ENCODE assay signal across 2 cellular contexts in genomic region chr6:33840064-33840926, GRCh38.
TF ChIP-seq lines count a peak whose summit lies in the region.

No MANE protein-coding gene starts in this region.

TF ChIP-seq in K562, 482 proteins besides CTCF, POLR2A, EP300 and RAD21 (continued from another document and continues in another):
- TF ChIP-seq GMEB1 (CRISPR knock-in tag; IDR thresholded peaks at IDR 0.05) (0 out of 2 replicates have a peak, but pooled peaks have one; percentile 27), EP400 (IDR thresholded peaks at IDR 0.05) (peak; percentile 87), CREM (IDR thresholded peaks at IDR 0.05; ENCODE audit: low read depth) (peak; percentile 83), THRB (CRISPR knock-in tag; conservative IDR thresholded peaks at IDR 0.05) (peak; percentile 83; the same call in 1 of the 2 replicates), MAFF (IDR thresholded peaks at IDR 0.05; ENCODE audit: low read length) (peak; percentile 100), GATA2 (CRISPR knock-in tag; IDR thresholded peaks at IDR 0.05) (peak; percentile 82), KAT2B (IDR thresholded peaks at IDR 0.05; ENCODE audit: low read depth, low read length) (no peak), NCOA1 (IDR thresholded peaks at IDR 0.05; ENCODE audit: low read depth) (peak; percentile 62; the same call in 1 of the 2 replicates), ARID3B (CRISPR knock-in tag; IDR thresholded peaks at IDR 0.05; ENCODE audit: borderline replicate concordance) (peak; percentile 38; the same call in 1 of the 2 replicates), FOXP1 (CRISPR knock-in tag; IDR thresholded peaks at IDR 0.05) (peak; percentile 59; the same call in 1 of the 2 replicates), NUFIP1 (IDR thresholded peaks at IDR 0.05; ENCODE audit: partially characterized antibody) (peak; percentile 88), CXXC5 (CRISPR knock-in tag; IDR thresholded peaks at IDR 0.05) (peak; percentile 73), NEUROD1 (IDR thresholded peaks at IDR 0.05; ENCODE audit: borderline replicate concordance, low read depth, low read length, partially characterized antibody) (peak; percentile 76), TCFL5 (CRISPR knock-in tag; conservative IDR thresholded peaks at IDR 0.05) (no peak), JUND (IDR thresholded peaks at IDR 0.05; ENCODE audit: borderline replicate concordance, low read depth, low read length) (peak; percentile 98), JUND (tag; IDR thresholded peaks at IDR 0.05; ENCODE audit: borderline replicate concordance, low read depth, low read length) (peak; percentile 98), DDX20 (tag; IDR thresholded peaks at IDR 0.05; ENCODE audit: low read depth) (0 out of 2 replicates have a peak, but pooled peaks have one; percentile 27), PTRF (tag; IDR thresholded peaks at IDR 0.05) (no peak), YY1 (IDR thresholded peaks at IDR 0.05; ENCODE audit: borderline replicate concordance in 1 of 3, control insufficient read depth in 1 of 3, extremely low read depth in 1 of 3, insufficient read depth in 3 of 3, insufficient read length in 1 of 3, insufficient replicate concordance in 2 of 3, low read depth in 1 of 3, low read length in 2 of 3) (peak in 1 of 3 experiments; percentile 5), PRMT5 (CRISPR knock-in tag; IDR thresholded peaks at IDR 0.05) (no peak), MIER1 (IDR thresholded peaks at IDR 0.05; ENCODE audit: low read depth) (peak; percentile 74), ESRRA (IDR thresholded peaks at IDR 0.05; ENCODE audit: borderline replicate concordance, low read depth) (peak; percentile 11; the same call in 1 of the 2 replicates), ASH1L (IDR thresholded peaks at IDR 0.05; ENCODE audit: borderline replicate concordance, low read depth, partially characterized antibody) (peak; percentile 41), IFI16 (CRISPR knock-in tag; IDR thresholded peaks at IDR 0.05) (no peak)
- TF ChIP-seq, protein P1, sequence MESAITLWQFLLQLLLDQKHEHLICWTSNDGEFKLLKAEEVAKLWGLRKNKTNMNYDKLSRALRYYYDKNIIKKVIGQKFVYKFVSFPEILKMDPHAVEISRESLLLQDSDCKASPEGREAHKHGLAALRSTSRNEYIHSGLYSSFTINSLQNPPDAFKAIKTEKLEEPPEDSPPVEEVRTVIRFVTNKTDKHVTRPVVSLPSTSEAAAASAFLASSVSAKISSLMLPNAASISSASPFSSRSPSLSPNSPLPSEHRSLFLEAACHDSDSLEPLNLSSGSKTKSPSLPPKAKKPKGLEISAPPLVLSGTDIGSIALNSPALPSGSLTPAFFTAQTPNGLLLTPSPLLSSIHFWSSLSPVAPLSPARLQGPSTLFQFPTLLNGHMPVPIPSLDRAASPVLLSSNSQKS (CRISPR knock-in tag; IDR thresholded peaks at IDR 0.05): no peak
- TF ChIP-seq, protein P2, sequence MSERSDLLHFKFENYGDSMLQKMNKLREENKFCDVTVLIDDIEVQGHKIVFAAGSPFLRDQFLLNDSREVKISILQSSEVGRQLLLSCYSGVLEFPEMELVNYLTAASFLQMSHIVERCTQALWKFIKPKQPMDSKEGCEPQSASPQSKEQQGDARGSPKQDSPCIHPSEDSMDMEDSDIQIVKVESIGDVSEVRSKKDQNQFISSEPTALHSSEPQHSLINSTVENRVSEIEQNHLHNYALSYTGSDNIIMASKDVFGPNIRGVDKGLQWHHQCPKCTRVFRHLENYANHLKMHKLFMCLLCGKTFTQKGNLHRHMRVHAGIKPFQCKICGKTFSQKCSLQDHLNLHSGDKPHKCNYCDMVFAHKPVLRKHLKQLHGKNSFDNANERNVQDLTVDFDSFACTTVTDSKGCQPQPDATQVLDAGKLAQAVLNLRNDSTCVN (CRISPR knock-in tag; IDR thresholded peaks at IDR 0.05): 0 out of 2 replicates have a peak, but pooled peaks have one; percentile 18

TF ChIP-seq in HepG2, 621 proteins besides CTCF, POLR2A, EP300 and RAD21 (continued from another document and continues in another):
- TF ChIP-seq E2F1 (CRISPR knock-in tag; IDR thresholded peaks at IDR 0.05): no peak
- no peak for TF ChIP-seq ZNF543 (CRISPR knock-in tag; IDR thresholded peaks at IDR 0.05)
- TF ChIP-seq CREB3 (CRISPR knock-in tag; IDR thresholded peaks at IDR 0.05): no peak
- TF ChIP-seq MIER3 (CRISPR knock-in tag; IDR thresholded peaks at IDR 0.05; ENCODE audit: borderline replicate concordance): peak; percentile 77; the same call in 1 of the 2 replicates
- TF ChIP-seq ZNF142 (CRISPR knock-in tag; IDR thresholded peaks at IDR 0.05): no peak
- TF ChIP-seq RFXAP (CRISPR knock-in tag; IDR thresholded peaks at IDR 0.05; ENCODE audit: borderline replicate concordance): no peak
- peak; percentile 72 for TF ChIP-seq ATF1 (CRISPR knock-in tag; IDR thresholded peaks at IDR 0.05)
- no peak for TF ChIP-seq SETDB1 (CRISPR knock-in tag; IDR thresholded peaks at IDR 0.05; ENCODE audit: borderline replicate concordance)
- TF ChIP-seq JUN (CRISPR knock-in tag; IDR thresholded peaks at IDR 0.05): peak; percentile 85; the same call in 1 of the 2 replicates
- TF ChIP-seq, protein P3, sequence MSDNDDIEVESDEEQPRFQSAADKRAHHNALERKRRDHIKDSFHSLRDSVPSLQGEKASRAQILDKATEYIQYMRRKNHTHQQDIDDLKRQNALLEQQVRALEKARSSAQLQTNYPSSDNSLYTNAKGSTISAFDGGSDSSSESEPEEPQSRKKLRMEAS (IDR thresholded peaks at IDR 0.05): peak; percentile 67
- TF ChIP-seq, protein P4, sequence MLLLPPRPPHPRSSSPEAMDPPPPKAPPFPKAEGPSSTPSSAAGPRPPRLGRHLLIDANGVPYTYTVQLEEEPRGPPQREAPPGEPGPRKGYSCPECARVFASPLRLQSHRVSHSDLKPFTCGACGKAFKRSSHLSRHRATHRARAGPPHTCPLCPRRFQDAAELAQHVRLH (CRISPR knock-in tag; IDR thresholded peaks at IDR 0.05; ENCODE audit: borderline replicate concordance, low read depth): 0 out of 2 replicates have a peak, but pooled peaks have one; percentile 20
- TF ChIP-seq ZKSCAN8 (CRISPR knock-in tag; IDR thresholded peaks at IDR 0.05; ENCODE audit: borderline replicate concordance): peak; percentile 71; the same call in 1 of the 2 replicates
- no peak for TF ChIP-seq FOXA1 (IDR thresholded peaks at IDR 0.05)
- TF ChIP-seq FOXA1 (CRISPR knock-in tag; IDR thresholded peaks at IDR 0.05): peak; percentile 78
- peak; percentile 73 for TF ChIP-seq THAP11 (CRISPR knock-in tag; IDR thresholded peaks at IDR 0.05)
- no peak for TF ChIP-seq FLYWCH1 (CRISPR knock-in tag; IDR thresholded peaks at IDR 0.05)
- 0 out of 2 replicates have a peak, but pooled peaks have one; percentile 43 for TF ChIP-seq ZNF333 (CRISPR knock-in tag; IDR thresholded peaks at IDR 0.05; ENCODE audit: borderline replicate concordance)
- peak; percentile 28; the same call in 1 of the 2 replicates for TF ChIP-seq ZFP91 (CRISPR knock-in tag; IDR thresholded peaks at IDR 0.05; ENCODE audit: borderline replicate concordance)
- TF ChIP-seq ZNF7 (CRISPR knock-in tag; IDR thresholded peaks at IDR 0.05): no peak
- TF ChIP-seq ZNF609 (CRISPR knock-in tag; IDR thresholded peaks at IDR 0.05; ENCODE audit: borderline replicate concordance): 0 out of 2 replicates have a peak, but pooled peaks have one; percentile 12
- peak; percentile 95 for TF ChIP-seq ELF3 (CRISPR knock-in tag; IDR thresholded peaks at IDR 0.05)
- no peak for TF ChIP-seq MBNL3 (CRISPR knock-in tag; conservative IDR thresholded peaks at IDR 0.05)
- no peak; the same call in 1 of the 2 replicates for TF ChIP-seq ZNF839 (CRISPR knock-in tag; IDR thresholded peaks at IDR 0.05; ENCODE audit: borderline replicate concordance)
